ENCODE assay signal across 8 cellular contexts in the genomic region with DNA sequence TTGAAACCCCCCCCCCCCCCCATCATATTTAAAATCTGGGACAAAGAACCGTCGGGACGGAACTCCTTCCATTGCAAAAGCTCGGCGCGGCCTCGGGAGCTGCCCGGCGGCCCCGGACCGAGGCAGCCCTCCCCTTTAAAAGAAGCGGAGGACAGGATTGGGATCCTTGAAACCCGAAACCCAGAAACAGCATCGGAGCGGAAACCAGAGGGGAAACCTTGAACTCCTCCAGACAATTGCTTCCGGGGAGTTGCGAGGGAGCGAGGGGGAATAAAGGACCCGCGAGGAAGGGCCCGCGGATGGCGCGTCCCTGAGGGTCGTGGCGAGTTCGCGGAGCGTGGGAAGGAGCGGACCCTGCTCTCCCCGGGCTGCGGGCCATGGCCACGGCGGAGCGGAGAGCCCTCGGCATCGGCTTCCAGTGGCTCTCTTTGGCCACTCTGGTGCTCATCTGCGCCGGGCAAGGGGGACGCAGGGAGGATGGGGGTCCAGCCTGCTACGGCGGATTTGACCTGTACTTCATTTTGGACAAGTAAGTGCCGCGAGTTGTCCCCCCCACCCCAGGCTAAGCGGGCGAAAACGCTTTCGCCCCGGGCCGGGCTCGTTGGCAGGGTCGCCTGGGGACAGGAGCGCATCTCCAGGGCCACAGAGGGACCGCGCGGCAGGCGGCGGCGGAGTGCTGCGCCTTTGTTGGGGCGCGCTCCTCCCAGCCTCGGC. TPM values are rescaled to one million over a fixed set of nuclear protein-coding genes. Genes with fewer than 3 reads are reported as not detected.
DNase-seq lines count a peak whose midpoint lies in the region; ATAC-seq and TF ChIP-seq lines count a peak whose summit lies in the region.

A gene (plus strand): TSS at position 57 of the 714 bp plus-strand sequence. CDS start 321 bp downstream, at position 378.

- peak within 1 kb of the TSS; percentile 76 for H3K4me3 ChIP-seq in BE2C (ENCODE audit: low read depth, low read length)
- no peak within 1 kb of the TSS for H3K4me3 ChIP-seq in OCI-LY3 (ENCODE audit: low read length)
- peak within 1 kb of the TSS in 1 of 2 donors; percentile 44 for H3K4me3 ChIP-seq in body of pancreas
- peak within 1 kb of the TSS; percentile 88 for H3K4me3 ChIP-seq in iPS-11a (ENCODE audit: low read depth, low read length)
- H3K4me3 ChIP-seq in retinal pigment epithelial cell (ENCODE audit: low read length) = peak within 1 kb of the TSS; percentile 98

- H3K4me1 ChIP-seq in BE2C (no peaks in the 10 kb centered on the region), OCI-LY3 (ENCODE audit: low read length) (no peaks in the 10 kb centered on the region), body of pancreas (peaks cover 10% of the 10 kb centered on the region)

- TF ChIP-seq CTCF in BE2C (IDR thresholded peaks at IDR 0.05; ENCODE audit: low read depth, low read length) = no peak
- TF ChIP-seq CTCF in HFFc6 (IDR thresholded peaks at IDR 0.05) = peak; percentile 69
- no peak for TF ChIP-seq CTCF in OCI-LY3 (IDR thresholded peaks at IDR 0.05; ENCODE audit: low read depth, low read length)
- peak in 1 of 7 experiments; percentile 4 for TF ChIP-seq CTCF in body of pancreas (IDR thresholded peaks at IDR 0.05)
- TF ChIP-seq CTCF in retinal pigment epithelial cell (conservative IDR thresholded peaks at IDR 0.05; ENCODE audit: low read depth, low read length) = no peak

- H3K27ac ChIP-seq in OCI-LY3 (ENCODE audit: low read length) (no peak within 1 kb of the TSS), body of pancreas (peak within 1 kb of the TSS in 1 of 4 donors; percentile 22)

- no peaks in the 10 kb centered on the region for H3K9me3 Mint-ChIP-seq in HFFc6

- H3K27me3 Mint-ChIP-seq in HFFc6 (ENCODE audit: insufficient read depth) = no peaks in the 10 kb centered on the region; the same call in 1 of the 2 replicates

- H3K27me3 ChIP-seq in BE2C = no peaks in the 10 kb centered on the region
- peaks cover 32% of the 10 kb centered on the region for H3K27me3 ChIP-seq in OCI-LY3 (ENCODE audit: low read depth, low read length)
- H3K27me3 ChIP-seq in body of pancreas = peaks cover 0 to 13% of the 10 kb centered on the region in 2 donors

- 0 out of 2 replicates have a peak within 1 kb of the TSS, but pooled peaks have one; percentile 1 for H3K4me2 ChIP-seq in OCI-LY3 (ENCODE audit: low read length)

- H3K9me3 ChIP-seq in BE2C = no peaks in the 10 kb centered on the region
- no peaks in the 10 kb centered on the region for H3K9me3 ChIP-seq in OCI-LY3 (ENCODE audit: insufficient read depth, low read length)
- no peaks in the 10 kb centered on the region for H3K9me3 ChIP-seq in body of pancreas

- H3K79me2 ChIP-seq in OCI-LY3 (ENCODE audit: low read length) = no peaks in the 10 kb centered on the region

- H3K36me3 Mint-ChIP-seq in HFFc6 (ENCODE audit: low read depth) = peaks cover 12% of the 10 kb centered on the region; the same call in 1 of the 2 replicates

- H4K20me1 ChIP-seq in OCI-LY3 (ENCODE audit: insufficient read depth, low read length) = no peaks in the 10 kb centered on the region

- DNase-seq in BE2C = peak; percentile 46
- peak; percentile 67 for DNase-seq in HFFc6
- DNase-seq in body of pancreas = peak in 3 of 4 donors; percentile 14 to 39 (median 19)
- no peak for DNase-seq in retinal pigment epithelial cell (ENCODE audit: low read depth)
- DNase-seq in NOMO-1 (lab: John Stamatoyannopoulos, UW; ENCODE audit: unreplicated experiment in 2 of 2) = no peak
- DNase-seq in RKO (ENCODE audit: low spot score) = no peak

- H3K9ac ChIP-seq in OCI-LY3 (ENCODE audit: low read length) = no peak within 1 kb of the TSS

- peak within 1 kb of the TSS; percentile 68 for H3K27ac Mint-ChIP-seq in HFFc6

- peak within 1 kb of the TSS; percentile 98 for H3K4me3 Mint-ChIP-seq in HFFc6

- TF ChIP-seq POLR2A in body of pancreas (IDR thresholded peaks at IDR 0.05) = no peak

- H3K36me3 ChIP-seq in BE2C (no peaks in the 10 kb centered on the region), OCI-LY3 (replicated peaks; ENCODE audit: low read depth, low read length) (no peaks in the 10 kb centered on the region), body of pancreas (replicated peaks in 1 of 2; ENCODE audit: insufficient read depth in 1 of 2, low read depth in 2 of 2) (no peaks in the 10 kb centered on the region)

- H3K4me1 Mint-ChIP-seq in HFFc6 (ENCODE audit: low read depth) = peaks cover 71% of the 10 kb centered on the region

- peak; percentile 39 for ATAC-seq in body of pancreas

- 1% methylated on average over 22 to 63 of the region's 63 CpGs for WGBS in body of pancreas, 2 donors

- intact Hi-C loops in body of pancreas (cut with DNase I) = no loop called here

- H2AFZ ChIP-seq in OCI-LY3 (ENCODE audit: low read depth, low read length) = no peak within 1 kb of the TSS

RNA-seq across cellular contexts. Expression of the gene that starts here (rescaled TPM):
- polyA plus RNA-seq in BE2C (2012; ENCODE audit: insufficient read depth, insufficient read length, low read depth) = 3.6 TPM
- 100 to 1,000 TPM in 5 of 6 experiments, 10 to 100 TPM in 1; 98.0 to 137 (median 124) TPM for total RNA-seq in HFFc6 (2021; fragmentation: NEBNext Ultra II Directional; extraction: Animal tissue kit (Norgen Biotek cat#: 25700))
- total RNA-seq in body of pancreas = 10 to 100 TPM in 1 of 2 donors, 1 to 10 TPM in 1; 9.3 to 11.2 TPM

Comparison
In these comparisons a context has a peak if more than half of its experiments do, and no peak if none do; other contexts are left out.
1. RNA of the gene that starts here (total RNA-seq): 98.0 to 137 TPM in HFFc6; 9.3 to 11.2 TPM in body of pancreas; every median in the first group is over 4 times any median in the second.
2. DNase-seq: peak in BE2C (single experiment), HFFc6 (single experiment) and body of pancreas (3 of 4); none in retinal pigment epithelial cell (single experiment), NOMO-1 (0 of 2) and RKO (single experiment).